In the genomic region with DNA sequence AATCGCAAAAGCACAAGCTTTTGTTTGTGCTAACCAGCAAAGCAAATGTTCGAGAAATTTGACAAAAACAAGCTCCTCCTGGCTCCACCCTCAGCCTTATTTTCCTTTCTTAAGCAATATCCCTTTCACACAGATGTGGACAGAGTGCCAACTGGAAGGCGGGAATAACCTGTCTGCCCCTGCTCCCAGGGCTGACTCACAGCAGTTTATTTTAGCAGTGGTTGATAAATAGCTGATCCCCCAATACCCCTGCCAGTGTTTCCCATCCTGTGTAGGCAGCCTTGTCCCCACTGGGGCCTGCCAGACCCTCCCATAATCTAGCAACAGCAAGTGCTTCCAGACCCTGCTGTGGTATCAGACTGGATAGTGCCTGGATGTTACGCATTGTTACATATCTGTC, we compare ENCODE assay signal across 10 cellular contexts. TPM values are rescaled to one million over a fixed set of nuclear protein-coding genes. Genes with fewer than 3 reads are reported as not detected.
DNase-seq lines count a peak whose midpoint lies in the region; ATAC-seq, FAIRE-seq and TF ChIP-seq lines count a peak whose summit lies in the region.
"Had no signal": no experiment of that assay in that cellular context is flagged by ENCODE, and none has a peak within 500 bp of the region (broad histone marks: within the 10 kb centered on the region; RNA-seq: fewer than 3 reads in every experiment).

No MANE protein-coding gene starts in this region.

- H3K9me3 ChIP-seq in astrocyte (ENCODE audit: insufficient read depth, low read depth, low read length) (no peaks in the 10 kb centered on the region), left ventricle myocardium inferior (replicated peaks) (no peaks in the 10 kb centered on the region)

- H3K36me3 Mint-ChIP-seq in astrocyte (ENCODE audit: low read depth, unreplicated experiment) = peaks cover 9% of the 10 kb centered on the region

- no peak for ATAC-seq in HG02642 (IDR thresholded peaks at IDR 0.05; ENCODE audit: poor library complexity, unreplicated experiment)
- no peak for ATAC-seq in HG03045 (IDR thresholded peaks at IDR 0.05; ENCODE audit: unreplicated experiment)
- no peak for ATAC-seq in GM19395 (IDR thresholded peaks at IDR 0.05; ENCODE audit: unreplicated experiment)
- ATAC-seq: K562 had no signal

- TF ChIP-seq CTCF in astrocyte (IDR thresholded peaks at IDR 0.05; ENCODE audit: insufficient read depth, low read depth, low read length) (no peak), left ventricle myocardium inferior (IDR thresholded peaks at IDR 0.05; ENCODE audit: borderline replicate concordance) (no peak)

- H4K20me1 ChIP-seq in astrocyte (ENCODE audit: insufficient read depth, low read length) = peaks cover 18% of the 10 kb centered on the region

- intact Hi-C loops in left ventricle myocardium inferior (cut with micrococcal nuclease) = no loop called here

- H3K27ac Mint-ChIP-seq in astrocyte (ENCODE audit: unreplicated experiment) = no peak overlapping the region

- H3K9me3 Mint-ChIP-seq in astrocyte (ENCODE audit: unreplicated experiment) = peaks cover 1% of the 10 kb centered on the region

- H3K4me1 Mint-ChIP-seq in astrocyte (ENCODE audit: low read depth, unreplicated experiment) = peaks cover 43% of the 10 kb centered on the region

- peak; percentile 84 for DNase-seq in EH (ENCODE audit: low read depth)
- peak; percentile 87 for DNase-seq in astrocyte (ENCODE audit: low read depth)
- no peak for DNase-seq in left ventricle myocardium inferior
- no peak for DNase-seq in effector CD8-positive, alpha-beta T cell (lab: John Stamatoyannopoulos, UW)
- DNase-seq: DMS153 had no signal

- peak overlapping the region; percentile 56 for H3K4me2 ChIP-seq in astrocyte (ENCODE audit: low read length)

- H3K4me3 Mint-ChIP-seq in astrocyte (ENCODE audit: unreplicated experiment) = no peak overlapping the region

- H3K27me3 Mint-ChIP-seq in astrocyte (ENCODE audit: low read depth, unreplicated experiment) = no peaks in the 10 kb centered on the region

- peaks cover 88% of the 10 kb centered on the region for H3K79me2 ChIP-seq in astrocyte (ENCODE audit: insufficient read depth, low read length)

- FAIRE-seq in astrocyte (lab: Jason Lieb, UNC) = no peak
- FAIRE-seq: K562 had no signal

- H3K27ac ChIP-seq in astrocyte (ENCODE audit: low read depth, low read length) = peak overlapping the region; percentile 70
- peak overlapping the region; percentile 71 for H3K27ac ChIP-seq in left ventricle myocardium inferior (replicated peaks)
- peak overlapping the region; percentile 99 for H3K27ac ChIP-seq in rectal smooth muscle tissue (ENCODE audit: low read depth, low read length)

- H2AFZ ChIP-seq in astrocyte (ENCODE audit: low read depth, low read length) = no peak overlapping the region

- H3K9ac ChIP-seq in astrocyte (ENCODE audit: low read length) (peak overlapping the region; percentile 34), rectal smooth muscle tissue (ENCODE audit: low read length) (no peak overlapping the region)

- H3K27me3 ChIP-seq in astrocyte (ENCODE audit: insufficient read depth, low read length) (no peaks in the 10 kb centered on the region), left ventricle myocardium inferior (ENCODE audit: low read depth) (no peaks in the 10 kb centered on the region), rectal smooth muscle tissue (ENCODE audit: control insufficient read depth, insufficient read depth, low read length) (no peaks in the 10 kb centered on the region)

- H3K36me3 ChIP-seq in astrocyte (ENCODE audit: insufficient read depth, low read length) (no peaks in the 10 kb centered on the region), left ventricle myocardium inferior (no peaks in the 10 kb centered on the region), rectal smooth muscle tissue (ENCODE audit: control insufficient read depth, insufficient read depth, low read length) (no peaks in the 10 kb centered on the region)

- H3K4me1 ChIP-seq in astrocyte (ENCODE audit: insufficient read depth, low read length) = peaks cover 52% of the 10 kb centered on the region
- H3K4me1 ChIP-seq in left ventricle myocardium inferior = peaks cover 65% of the 10 kb centered on the region
- H3K4me1 ChIP-seq in rectal smooth muscle tissue (ENCODE audit: control insufficient read depth, insufficient read depth, low read length) = peaks cover 59% of the 10 kb centered on the region

- H3K4me3 ChIP-seq in astrocyte (ENCODE audit: insufficient read depth, low read depth, low read length) (no peak overlapping the region), left ventricle myocardium inferior (peak overlapping the region; percentile 2), rectal smooth muscle tissue (ENCODE audit: low read length) (no peak overlapping the region)
- H3K4me3 ChIP-seq: K562 had no signal

RNA-seq across cellular contexts. Expression of a gene that starts 53.5 kb away (rescaled TPM):
- total RNA-seq in astrocyte (106 TPM in 2 replicates), left ventricle myocardium inferior (75.4 TPM)

Comparison
In these comparisons a context has a peak if more than half of its experiments do, and no peak if none do; other contexts are left out.
1. DNase-seq: peak in EH (single experiment) and astrocyte (single experiment); none in left ventricle myocardium inferior (single experiment) and effector CD8-positive, alpha-beta T cell (single experiment).
2. Peak in every context shown above with its lines, with median percentiles within 50 percentile points of each other: H3K27ac ChIP-seq.